In genomic region chr15:58424722-58425121, GRCh38 we compare ENCODE assay signal across 27 cellular contexts. TPM values are rescaled to one million over a fixed set of nuclear protein-coding genes. Genes with fewer than 3 reads are reported as not detected.
"Had no signal": no experiment of that assay in that cellular context is flagged by ENCODE, and none has a peak within 500 bp of the region (broad histone marks: within the 10 kb centered on the region; RNA-seq: fewer than 3 reads in every experiment).

No MANE protein-coding gene starts in this region.

- H3K4me1 ChIP-seq: foreskin keratinocyte, gastrocnemius medialis had no signal

- H3K27me3 ChIP-seq: brain microvascular endothelial cell, dorsolateral prefrontal cortex, foreskin keratinocyte, gastrocnemius medialis, heart left ventricle had no signal

- FAIRE-seq: astrocyte, bronchial epithelial cell had no signal

- ATAC-seq: activated T-cell treated with anti-CD3 and anti-CD28 coated beads, Interleukin-2, amount 50 U/mL, for 4 hours; foreskin keratinocyte; gastrocnemius medialis; T-helper 17 cell had no signal

- H3K27ac ChIP-seq: brain microvascular endothelial cell, coronary artery, dorsolateral prefrontal cortex, foreskin keratinocyte, gastrocnemius medialis, heart left ventricle had no signal

- H3K4me3 ChIP-seq: coronary artery, dorsolateral prefrontal cortex, gastrocnemius medialis, heart left ventricle had no signal

- H3K9me3 ChIP-seq: gastrocnemius medialis, heart left ventricle had no signal

- DNase-seq: activated CD4-positive, alpha-beta memory T cell treated with anti-CD3 and anti-CD28 coated beads, Interleukin-2, amount 10 ng/mL, durations not matched to agents 7 days and 5 days; activated CD4-positive, alpha-beta T cell treated with anti-CD3 and anti-CD28 coated beads, Interleukin-2, amount 10 ng/mL, durations not matched to agents 7 days and 5 days; activated CD4-positive, alpha-beta T cell treated with anti-CD3 and anti-CD28 coated beads, Interleukin-2, amount 50 U/mL, for 4 hours; activated CD4-positive, CD25-positive, alpha-beta regulatory T cell; activated CD4-positive, CD25-positive, alpha-beta regulatory T cell treated with anti-CD3 and anti-CD28 coated beads, Interleukin-2, amount 50 U/mL, for 72 hours; activated effector memory CD4-positive, alpha-beta T cell treated with Interleukin-2 at 50 U/mL for 16 hours; activated gamma-delta T cell treated with Interleukin-2 at 50 U/mL for 16 hours; activated naive CD4-positive, alpha-beta T cell treated with anti-CD3 and anti-CD28 coated beads, Interleukin-2, amount 50 U/mL, for 16 hours; activated naive CD4-positive, alpha-beta T cell treated with Interleukin-2 at 50 U/mL for 16 hours; activated T-cell treated with anti-CD3 and anti-CD28 coated beads, Interleukin-2, amount 50 U/mL, for 4 hours; amniotic stem cell; anterior cingulate cortex; brain microvascular endothelial cell; dorsolateral prefrontal cortex; effector memory CD4-positive, alpha-beta T cell; endodermal cell; foreskin keratinocyte; gastrocnemius medialis; glutamatergic neuron; heart left ventricle; T-helper 17 cell; T1000 had no signal

- H3K36me3 ChIP-seq: brain microvascular endothelial cell, gastrocnemius medialis, heart left ventricle had no signal

RNA-seq across cellular contexts. Expression of gene LIPC, which starts 7.1 kb away (rescaled TPM):
- total RNA-seq: astrocyte, cerebellum, endodermal cell, esophagus mucosa, foreskin keratinocyte had no signal
- polyA plus RNA-seq: foreskin keratinocyte had no signal
